ENCODE assay signal across 24 cellular contexts in the genomic region with DNA sequence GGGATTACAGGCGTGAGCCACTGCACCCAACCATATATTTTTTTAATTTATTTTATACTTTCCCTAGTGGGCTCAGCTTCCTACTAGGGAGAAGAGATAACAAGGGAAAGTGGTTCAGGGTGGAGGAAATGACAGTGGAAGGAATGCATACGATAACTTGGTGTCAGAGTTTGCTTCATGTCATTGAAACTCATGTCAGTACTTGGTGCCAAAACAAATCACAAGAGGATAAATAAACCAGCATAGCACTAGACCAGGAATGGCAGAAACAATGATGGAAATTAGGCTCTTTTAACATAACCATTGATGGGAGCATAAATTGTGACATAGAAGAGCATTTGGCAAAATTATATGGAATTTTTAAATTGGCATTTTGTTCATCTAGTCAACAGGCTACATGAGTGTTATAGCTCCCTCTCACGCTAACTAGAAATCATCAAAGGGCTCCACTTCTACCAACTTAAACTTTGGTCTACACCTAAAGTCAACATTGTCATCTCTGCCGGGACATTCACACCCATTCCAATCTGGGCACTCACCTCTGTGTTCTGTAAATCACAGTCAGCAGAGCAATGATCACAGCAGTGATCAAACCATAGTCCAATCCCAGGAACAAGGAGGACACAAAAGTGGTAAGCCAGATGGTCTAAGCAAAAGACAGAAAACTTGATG. TPM values are rescaled to one million over a fixed set of nuclear protein-coding genes. Genes with fewer than 3 reads are reported as not detected.
DNase-seq lines count a peak whose midpoint lies in the region; ATAC-seq, FAIRE-seq and TF ChIP-seq lines count a peak whose summit lies in the region.
"Had no signal": no experiment of that assay in that cellular context is flagged by ENCODE, and none has a peak within 500 bp of the region (broad histone marks: within the 10 kb centered on the region; RNA-seq: fewer than 3 reads in every experiment).

No MANE protein-coding gene starts in this region.

- TF ChIP-seq EP300 in HepG2 (IDR thresholded peaks at IDR 0.05; ENCODE audit: low read depth in 2 of 2, low read length in 2 of 2) (peak in 1 of 2 experiments; percentile 70; a peak in 3 of 4 replicates), HepG2 (CRISPR knock-in tag; IDR thresholded peaks at IDR 0.05; ENCODE audit: borderline replicate concordance) (peak; percentile 64)

- H3K27ac ChIP-seq in HepG2 (ENCODE audit: extremely low read length, insufficient read depth, low read length) (peak overlapping the region; percentile 81), MM.1S (ENCODE audit: low read length) (no peak overlapping the region)

- H3K4me3 Mint-ChIP-seq in natural killer cell, result no peak overlapping the region
- H3K4me3 Mint-ChIP-seq: CD4-positive, alpha-beta memory T cell; HFFc6 had no signal

- in situ Hi-C loops in HepG2 (cut with HindIII; ENCODE audit: extremely low pct_ligation_motif_present, low pct_unique_long_range_greater_than_20kb), result no loop called here

- 0 out of 2 replicates have a peak, but pooled peaks cover 3% of the 10 kb centered on the region for H3F3A ChIP-seq in MM.1S (ENCODE audit: insufficient read depth, low read length)

- H3K27me3 Mint-ChIP-seq in natural killer cell (ENCODE audit: low read depth in 2 of 2), result peaks cover 2 to 18% of the 10 kb centered on the region in 2 donors

- no peak overlapping the region for H3K27ac Mint-ChIP-seq in natural killer cell
- H3K27ac Mint-ChIP-seq: CD4-positive, alpha-beta memory T cell; HFFc6 had no signal

- under 1% methylated on average over 4 of the region's 4 CpGs for WGBS in HepG2 (ENCODE audit: low lambda C conversion rate)

- no peaks in the 10 kb centered on the region for H3K9me2 ChIP-seq in MM.1S (replicated peaks; ENCODE audit: insufficient read depth, low read length)

- H3K79me2 ChIP-seq in HepG2 (ENCODE audit: insufficient read depth, low read length) (no peaks in the 10 kb centered on the region), MM.1S (ENCODE audit: low read length) (no peaks in the 10 kb centered on the region)

- H3K4me1 Mint-ChIP-seq in natural killer cell, result no peaks in the 10 kb centered on the region
- H3K4me1 Mint-ChIP-seq: CD4-positive, alpha-beta memory T cell had no signal

- no peak for TF ChIP-seq POLR2A in HepG2 (IDR thresholded peaks at IDR 0.05; ENCODE audit: insufficient read depth in 1 of 2, low read depth in 2 of 2, low read length in 2 of 2)

- no peak overlapping the region for H3K9ac ChIP-seq in HepG2 (ENCODE audit: insufficient read depth, low read depth, low read length)
- H3K9ac ChIP-seq in MM.1S (ENCODE audit: low read length), result no peak overlapping the region

- peak; percentile 85 for FAIRE-seq in HepG2 (lab: Jason Lieb, UNC)
- FAIRE-seq: GM12891, GM18507, H54 had no signal

- intact Hi-C loops in left colon (cut with DNase I, micrococcal nuclease) (no loop called here), HepG2 (cut with micrococcal nuclease; ENCODE audit: unreplicated experiment) (loop anchor here (2.0 to 5.0 kb wide), 2 partner anchors 18 to 46 kb away; a partner anchor contains a TSS), mucosa of descending colon (cut with DNase I, micrococcal nuclease) (no loop called here), natural killer cell (cut with micrococcal nuclease) (no loop called here)

- TF ChIP-seq CTCF in HepG2 (CRISPR knock-in tag; IDR thresholded peaks at IDR 0.05), result peak; percentile 39
- TF ChIP-seq CTCF in mucosa of descending colon (IDR thresholded peaks at IDR 0.05), result no peak
- no peak for TF ChIP-seq CTCF in natural killer cell (IDR thresholded peaks at IDR 0.05)
- TF ChIP-seq CTCF in MM.1S (IDR thresholded peaks at IDR 0.05; ENCODE audit: low read length), result no peak

- H3K36me3 Mint-ChIP-seq in natural killer cell, result no peaks in the 10 kb centered on the region
- H3K36me3 Mint-ChIP-seq: CD4-positive, alpha-beta memory T cell had no signal

- no peaks in the 10 kb centered on the region for H4K20me1 ChIP-seq in HepG2 (ENCODE audit: insufficient read depth, low read length)
- H4K20me1 ChIP-seq in MM.1S (ENCODE audit: insufficient read depth, low read length), result no peaks in the 10 kb centered on the region

- CTCF ChIA-PET in HepG2 (lab: Yijun Ruan, JAX; ENCODE audit: low intra/inter-chr PET ratio, low total read pairs), result no interaction called here

- H3K4me3 ChIP-seq in HepG2 (replicated peaks in 1 of 3; ENCODE audit: insufficient read depth in 1 of 3, low read depth in 2 of 3, low read length in 3 of 3) (peak overlapping the region in 1 of 3 experiments; percentile 46; a peak in 1 of 6 replicates), mucosa of descending colon (no peak overlapping the region), MM.1S (ENCODE audit: low read length) (no peak overlapping the region)
- H3K4me3 ChIP-seq: HAP-1 had no signal

- BruUV-seq in HepG2 (replicated peaks; lab: Mats Ljungman, UMichigan), result no TSS peak

- no peak for TF ChIP-seq RAD21 in HepG2 (CRISPR knock-in tag; IDR thresholded peaks at IDR 0.05)

- H3K27me3 ChIP-seq in HepG2 (ENCODE audit: control insufficient read depth in 1 of 2, insufficient read depth in 2 of 2, low read length in 2 of 2) (no peaks in the 10 kb centered on the region), MM.1S (replicated peaks; ENCODE audit: insufficient read depth, low read length) (no peaks in the 10 kb centered on the region)

- H2AFZ ChIP-seq in HepG2 (ENCODE audit: low read length), result no peak overlapping the region
- no peak overlapping the region for H2AFZ ChIP-seq in MM.1S (ENCODE audit: low read length)

- ATAC-seq in left colon (peak; percentile 95), HepG2 (peak; percentile 98), mucosa of descending colon (peak; percentile 67), natural killer cell (no peak)

- no peaks in the 10 kb centered on the region for H3K9me3 ChIP-seq in HepG2 (ENCODE audit: low read length)
- H3K9me3 ChIP-seq in mucosa of descending colon, result no peaks in the 10 kb centered on the region
- H3K9me3 ChIP-seq in MM.1S (replicated peaks; ENCODE audit: insufficient read depth, low read length), result no peaks in the 10 kb centered on the region
- H3K9me3 ChIP-seq: HAP-1 had no signal

- no peaks in the 10 kb centered on the region for H3K36me3 ChIP-seq in HepG2 (replicated peaks in 1 of 2; ENCODE audit: control insufficient read depth in 1 of 2, insufficient read depth in 2 of 2, low read length in 2 of 2)
- H3K36me3 ChIP-seq in mucosa of descending colon (ENCODE audit: low read depth), result no peaks in the 10 kb centered on the region
- no peaks in the 10 kb centered on the region for H3K36me3 ChIP-seq in MM.1S (replicated peaks; ENCODE audit: insufficient read depth, low read length)
- H3K36me3 ChIP-seq: HAP-1 had no signal

- peaks cover 47% of the 10 kb centered on the region for H3K4me1 ChIP-seq in HepG2 (ENCODE audit: insufficient read depth, low read length)
- no peaks in the 10 kb centered on the region for H3K4me1 ChIP-seq in mucosa of descending colon (ENCODE audit: low read depth)
- H3K4me1 ChIP-seq in MM.1S (ENCODE audit: low read length), result no peaks in the 10 kb centered on the region
- H3K4me1 ChIP-seq: HAP-1 had no signal

- H3K4me2 ChIP-seq in HepG2 (ENCODE audit: low read depth, low read length) (peak overlapping the region; percentile 55), MM.1S (ENCODE audit: low read depth, low read length) (no peak overlapping the region)

- no peaks in the 10 kb centered on the region for H3K9me3 Mint-ChIP-seq in natural killer cell
- H3K9me3 Mint-ChIP-seq: CD4-positive, alpha-beta memory T cell; HFFc6 had no signal

- POLR2A ChIA-PET in HepG2 (lab: Yijun Ruan, JAX), result interaction anchor here (0.6 to 1.0 kb wide), 2 partner anchors 17 to 41 kb away, joined by 3 to 4 read pairs; a partner anchor contains a TSS

- DNase-seq in left colon (no peak), HepG2 (ENCODE audit: low spot score) (peak; percentile 93), mucosa of descending colon (peak in 1 of 3 donors; percentile 8), NCI-H1417 treated with DMSO at 0.1 percent for 48 hours (lab: John Stamatoyannopoulos, UW) (no peak), natural killer cell (no peak), MM.1S (no peak)
- DNase-seq: C1 segment of cervical spinal cord; Calu3; CD4-positive, alpha-beta memory T cell; COR-L47; DMS53; DMS79 treated with DMSO at 0.1 percent for 48 hours; GF-D8; GOT3; HFFc6 had no signal

RNA-seq across cellular contexts. Expression of a gene that starts 41.2 kb away (rescaled TPM):
- 10 to 100 TPM; 64.6 to 70.2 TPM for total RNA-seq in left colon
- total RNA-seq in HepG2 (2016; rRNA removed; fragmentation: Illumina TruSeq; extraction: Trizol), result 181 and 288 TPM in 2 replicates
- 22.7 and 25.6 TPM in 2 replicates for total RNA-seq in HepG2 (2016; cell fraction: cytosol; rRNA removed; fragmentation: Illumina TruSeq; extraction: Trizol; ENCODE audit: low read depth)
- 191 and 295 TPM in 2 replicates for total RNA-seq in HepG2 (2016; cell fraction: insoluble cytoplasmic fraction; rRNA removed; fragmentation: Illumina TruSeq; extraction: Trizol)
- total RNA-seq in HepG2 (2016; cell fraction: membrane; rRNA removed; fragmentation: Illumina TruSeq; extraction: Trizol), result 36.5 and 44.0 TPM in 2 replicates
- 73.2 and 83.1 TPM in 2 replicates for total RNA-seq in HepG2 (2016; cell fraction: nucleus; rRNA removed; fragmentation: Illumina TruSeq; extraction: Trizol)
- polyA plus RNA-seq in HepG2 (2011; rRNA removed), result 70.3 and 89.9 TPM in 2 replicates
- 53.2 and 76.5 TPM in 2 replicates for polyA plus RNA-seq in HepG2 (2011; cell fraction: cytosol; rRNA removed)
- 35.8 and 47.8 TPM in 2 replicates for polyA plus RNA-seq in HepG2 (2011; cell fraction: nucleus; rRNA removed)
- 100 and 112 TPM in 2 replicates for polyA plus RNA-seq in HepG2 (2012)
- 21.0 and 23.6 TPM in 2 replicates for polyA plus RNA-seq in HepG2 (2016; cell fraction: cytosol; fragmentation: Illumina TruSeq; extraction: Trizol; ENCODE audit: low read depth)
- 244 and 257 TPM in 2 replicates for polyA plus RNA-seq in HepG2 (2016; cell fraction: insoluble cytoplasmic fraction; fragmentation: Illumina TruSeq; extraction: Trizol; ENCODE audit: low read depth)
- 23.1 and 25.0 TPM in 2 replicates for polyA plus RNA-seq in HepG2 (2016; cell fraction: membrane; fragmentation: Illumina TruSeq; extraction: Trizol; ENCODE audit: low read depth)
- polyA plus RNA-seq in HepG2 (2016; cell fraction: nucleus; fragmentation: Illumina TruSeq; extraction: Trizol; ENCODE audit: insufficient read depth, low read depth), result 89.9 and 94.6 TPM in 2 replicates
- polyA minus RNA-seq in HepG2 (2011; rRNA and poly(A)+ RNA removed; ENCODE audit: low replicate concordance), result 20.2 and 53.5 TPM in 2 replicates
- polyA minus RNA-seq in HepG2 (2011; cell fraction: cytosol; rRNA and poly(A)+ RNA removed), result 39.5 and 47.1 TPM in 2 replicates
- polyA minus RNA-seq in HepG2 (2011; cell fraction: nucleus; rRNA and poly(A)+ RNA removed), result 21.0 and 44.4 TPM in 2 replicates
- total RNA-seq in mucosa of descending colon, result 10 to 100 TPM; 47.9 to 85.8 (median 74.0) TPM
- total RNA-seq in natural killer cell, result 10 to 100 TPM; 82.1 to 93.9 (median 88.1) TPM

RNA-seq across cellular contexts. Expression of a gene that starts 44.0 kb away (rescaled TPM):
- total RNA-seq in left colon (10 to 100 TPM; 19.4 to 19.5 TPM), HepG2 (2016; rRNA removed; fragmentation: Illumina TruSeq; extraction: Trizol) (42.0 and 53.6 TPM in 2 replicates), mucosa of descending colon (10 to 100 TPM; 15.0 to 21.3 (median 16.4) TPM), natural killer cell (10 to 100 TPM; 56.8 to 74.2 (median 59.9) TPM)
- total RNA-seq in HepG2 (2016; cell fraction: cytosol; rRNA removed; fragmentation: Illumina TruSeq; extraction: Trizol; ENCODE audit: low read depth), result 14.7 and 15.7 TPM in 2 replicates
- total RNA-seq in HepG2 (2016; cell fraction: insoluble cytoplasmic fraction; rRNA removed; fragmentation: Illumina TruSeq; extraction: Trizol), result 39.8 and 50.1 TPM in 2 replicates
- total RNA-seq in HepG2 (2016; cell fraction: membrane; rRNA removed; fragmentation: Illumina TruSeq; extraction: Trizol), result 18.1 and 18.7 TPM in 2 replicates
- 41.0 and 44.1 TPM in 2 replicates for total RNA-seq in HepG2 (2016; cell fraction: nucleus; rRNA removed; fragmentation: Illumina TruSeq; extraction: Trizol)
- 14.7 and 19.6 TPM in 2 replicates for polyA plus RNA-seq in HepG2 (2011; rRNA removed)
- polyA plus RNA-seq in HepG2 (2011; cell fraction: cytosol; rRNA removed), result 6.1 and 6.3 TPM in 2 replicates
- 35.1 and 47.5 TPM in 2 replicates for polyA plus RNA-seq in HepG2 (2011; cell fraction: nucleus; rRNA removed)
- 19.1 and 25.9 TPM in 2 replicates for polyA plus RNA-seq in HepG2 (2012)
- 9.5 and 9.9 TPM in 2 replicates for polyA plus RNA-seq in HepG2 (2016; cell fraction: cytosol; fragmentation: Illumina TruSeq; extraction: Trizol; ENCODE audit: low read depth)
- polyA plus RNA-seq in HepG2 (2016; cell fraction: insoluble cytoplasmic fraction; fragmentation: Illumina TruSeq; extraction: Trizol; ENCODE audit: low read depth), result 69.1 and 73.1 TPM in 2 replicates
- 13.0 and 14.9 TPM in 2 replicates for polyA plus RNA-seq in HepG2 (2016; cell fraction: membrane; fragmentation: Illumina TruSeq; extraction: Trizol; ENCODE audit: low read depth)
- polyA plus RNA-seq in HepG2 (2016; cell fraction: nucleus; fragmentation: Illumina TruSeq; extraction: Trizol; ENCODE audit: insufficient read depth, low read depth), result 104 and 106 TPM in 2 replicates
- 5.8 and 6.9 TPM in 2 replicates for polyA minus RNA-seq in HepG2 (2011; rRNA and poly(A)+ RNA removed; ENCODE audit: low replicate concordance)
- polyA minus RNA-seq in HepG2 (2011; cell fraction: cytosol; rRNA and poly(A)+ RNA removed), result 3.5 and 4.3 TPM in 2 replicates
- polyA minus RNA-seq in HepG2 (2011; cell fraction: nucleus; rRNA and poly(A)+ RNA removed), result 37.7 and 43.9 TPM in 2 replicates

RNA-seq across cellular contexts. Expression of a gene that starts 57.4 kb away (rescaled TPM):
- total RNA-seq in left colon, result under 1 TPM in 1 of 2 donors, not detected in 1; 0.22 TPM
- 0.11 TPM in 1 of 2 replicates, not detected in the other for total RNA-seq in HepG2 (2016; rRNA removed; fragmentation: Illumina TruSeq; extraction: Trizol)
- not detected in 2 replicates for total RNA-seq in HepG2 (2016; cell fraction: cytosol; rRNA removed; fragmentation: Illumina TruSeq; extraction: Trizol; ENCODE audit: low read depth)
- total RNA-seq in HepG2 (2016; cell fraction: insoluble cytoplasmic fraction; rRNA removed; fragmentation: Illumina TruSeq; extraction: Trizol), result 0.06 and 0.07 TPM in 2 replicates
- 0.06 TPM in 1 of 2 replicates, not detected in the other for total RNA-seq in HepG2 (2016; cell fraction: membrane; rRNA removed; fragmentation: Illumina TruSeq; extraction: Trizol)
- not detected in 2 replicates for total RNA-seq in HepG2 (2016; cell fraction: nucleus; rRNA removed; fragmentation: Illumina TruSeq; extraction: Trizol)
- polyA plus RNA-seq in HepG2 (2011; rRNA removed), result 0.04 and 0.08 TPM in 2 replicates
- 0.04 TPM in 2 replicates for polyA plus RNA-seq in HepG2 (2011; cell fraction: cytosol; rRNA removed)
- polyA plus RNA-seq in HepG2 (2011; cell fraction: nucleus; rRNA removed), result 0.06 and 0.12 TPM in 2 replicates
- polyA plus RNA-seq in HepG2 (2012), result 0.07 TPM in 2 replicates
- polyA plus RNA-seq in HepG2 (2016; cell fraction: cytosol; fragmentation: Illumina TruSeq; extraction: Trizol; ENCODE audit: low read depth), result not detected in 2 replicates
- polyA plus RNA-seq in HepG2 (2016; cell fraction: insoluble cytoplasmic fraction; fragmentation: Illumina TruSeq; extraction: Trizol; ENCODE audit: low read depth), result not detected in 2 replicates
- polyA plus RNA-seq in HepG2 (2016; cell fraction: membrane; fragmentation: Illumina TruSeq; extraction: Trizol; ENCODE audit: low read depth), result not detected in 2 replicates
- polyA plus RNA-seq in HepG2 (2016; cell fraction: nucleus; fragmentation: Illumina TruSeq; extraction: Trizol; ENCODE audit: insufficient read depth, low read depth), result not detected in 2 replicates
- not detected in 2 replicates for polyA minus RNA-seq in HepG2 (2011; rRNA and poly(A)+ RNA removed; ENCODE audit: low replicate concordance)
- polyA minus RNA-seq in HepG2 (2011; cell fraction: cytosol; rRNA and poly(A)+ RNA removed), result not detected in 2 replicates
- polyA minus RNA-seq in HepG2 (2011; cell fraction: nucleus; rRNA and poly(A)+ RNA removed), result 0.25 and 0.39 TPM in 2 replicates
- total RNA-seq in mucosa of descending colon, result under 1 TPM; 0.14 to 0.38 (median 0.19) TPM
- under 1 TPM in 1 of 3 donors, not detected in 2; 0.30 TPM for total RNA-seq in natural killer cell
- total RNA-seq: A172; A673; Calu3; CD4-positive, alpha-beta memory T cell; Daoy; G401; HFFc6 had no signal
- polyA plus RNA-seq: BJ; CD4-positive, alpha-beta memory T cell had no signal

Comparison
In these comparisons a context has a peak if more than half of its experiments do, and no peak if none do; other contexts are left out.
1. ATAC-seq: peak in left colon (single experiment), HepG2 (single experiment) and mucosa of descending colon (single experiment); none in natural killer cell (0 of 3).